ENCODE assay signal across 9 cellular contexts in genomic region chr21:32414579-32415358, GRCh38. TPM values are rescaled to one million over a fixed set of nuclear protein-coding genes. Genes with fewer than 3 reads are reported as not detected.
DNase-seq lines count a peak whose midpoint lies in the region; ATAC-seq and TF ChIP-seq lines count a peak whose summit lies in the region.
"Had no signal": no experiment of that assay in that cellular context is flagged by ENCODE, and none has a peak within 500 bp of the region (broad histone marks: within the 10 kb centered on the region; RNA-seq: fewer than 3 reads in every experiment).

No MANE protein-coding gene starts in this region.

- no peak overlapping the region for H3K9ac ChIP-seq in fibroblast of lung (ENCODE audit: insufficient read depth, low read length)

- peaks cover 2% of the 10 kb centered on the region for H3K27me3 Mint-ChIP-seq in activated CD4-positive, alpha-beta T cell treated with anti-CD3 and anti-CD28 coated beads, Interleukin-2, amount 10 ng/mL, durations not matched to agents 24 days and 14 days

- no peaks in the 10 kb centered on the region for H3K9me3 Mint-ChIP-seq in activated CD4-positive, alpha-beta T cell treated with anti-CD3 and anti-CD28 coated beads, Interleukin-2, amount 10 ng/mL, durations not matched to agents 24 days and 14 days

- H3K27me3 ChIP-seq in fibroblast of lung (ENCODE audit: control insufficient read depth, insufficient read depth, low read length) (no peaks in the 10 kb centered on the region), gastrocnemius medialis (no peaks in the 10 kb centered on the region)

- no peak overlapping the region for H3K27ac Mint-ChIP-seq in activated CD4-positive, alpha-beta T cell treated with anti-CD3 and anti-CD28 coated beads, Interleukin-2, amount 10 ng/mL, durations not matched to agents 24 days and 14 days

- ATAC-seq in gastrocnemius medialis: no peak
- ATAC-seq in HG03469 (IDR thresholded peaks at IDR 0.05; ENCODE audit: unreplicated experiment): no peak

- H3K4me3 Mint-ChIP-seq in activated CD4-positive, alpha-beta T cell treated with anti-CD3 and anti-CD28 coated beads, Interleukin-2, amount 10 ng/mL, durations not matched to agents 24 days and 14 days: no peak overlapping the region

- H3K79me2 ChIP-seq in fibroblast of lung (ENCODE audit: control insufficient read depth, insufficient read depth, low read length): no peaks in the 10 kb centered on the region

- H3K27ac ChIP-seq in fibroblast of lung (ENCODE audit: insufficient read depth, low read length): no peak overlapping the region
- peak overlapping the region; percentile 85 to 96 (median 94) for H3K27ac ChIP-seq in gastrocnemius medialis

- H3K4me1 ChIP-seq in fibroblast of lung (ENCODE audit: control insufficient read depth, extremely low read depth, insufficient read depth, low read length) (no peaks in the 10 kb centered on the region), gastrocnemius medialis (peaks cover 0 to 9% of the 10 kb centered on the region in 2 donors)

- DNase-seq in G401 (ENCODE audit: low spot score): peak; percentile 35
- peak; percentile 55 for DNase-seq in RPMI7951 (ENCODE audit: low read depth)
- peak; percentile 52 to 70 for DNase-seq in fibroblast of lung (ENCODE audit: low read depth in 2 of 2)
- DNase-seq in gastrocnemius medialis: no peak
- DNase-seq in COLO668 (lab: John Stamatoyannopoulos, UW; ENCODE audit: unreplicated experiment): no peak
- DNase-seq in activated CD4-positive, alpha-beta T cell treated with anti-CD3 and anti-CD28 coated beads, Interleukin-2, amount 10 ng/mL, durations not matched to agents 24 days and 14 days: no peak
- DNase-seq in foreskin melanocyte: no peak
- DNase-seq: stimulated activated CD4-positive, alpha-beta T cell treated with anti-CD3 and anti-CD28 coated beads, Interleukin-15, amount 100 ng/mL, for 24 hours had no signal

- no peaks in the 10 kb centered on the region for H3K36me3 Mint-ChIP-seq in activated CD4-positive, alpha-beta T cell treated with anti-CD3 and anti-CD28 coated beads, Interleukin-2, amount 10 ng/mL, durations not matched to agents 24 days and 14 days (ENCODE audit: low read depth)

- no peak overlapping the region for H3K4me2 ChIP-seq in fibroblast of lung (ENCODE audit: extremely low read depth, insufficient read depth, low read length)

- H4K20me1 ChIP-seq in fibroblast of lung (ENCODE audit: control insufficient read depth, extremely low read depth, insufficient read depth, low read length): no peaks in the 10 kb centered on the region

- no peak overlapping the region for H2AFZ ChIP-seq in fibroblast of lung (ENCODE audit: low read length)

- H3K36me3 ChIP-seq in fibroblast of lung (ENCODE audit: control insufficient read depth, insufficient read depth, low read length): no peaks in the 10 kb centered on the region
- no peaks in the 10 kb centered on the region for H3K36me3 ChIP-seq in gastrocnemius medialis

- in situ Hi-C loops in G401 (cut with HindIII; ENCODE audit: low sequenced_read_pairs) (no loop called here), gastrocnemius medialis (cut with MboI; ENCODE audit: low sequenced_read_pairs in 4 of 4) (no loop called here)

- H3K9me3 ChIP-seq in fibroblast of lung (ENCODE audit: control insufficient read depth, insufficient read depth, low read depth, low read length) (no peaks in the 10 kb centered on the region), gastrocnemius medialis (no peaks in the 10 kb centered on the region)

- no peak for TF ChIP-seq POLR2A in gastrocnemius medialis (IDR thresholded peaks at IDR 0.05)

- H3K4me1 Mint-ChIP-seq in activated CD4-positive, alpha-beta T cell treated with anti-CD3 and anti-CD28 coated beads, Interleukin-2, amount 10 ng/mL, durations not matched to agents 24 days and 14 days: peaks cover 16% of the 10 kb centered on the region

- H3K4me3 ChIP-seq in fibroblast of lung (replicated peaks in 1 of 4; ENCODE audit: control extremely low read depth in 1 of 4, insufficient read depth in 1 of 4, low read depth in 3 of 4, low read length in 4 of 4): peak overlapping the region in 1 of 4 experiments; percentile 2
- H3K4me3 ChIP-seq in gastrocnemius medialis: peak overlapping the region in 2 of 4 donors; percentile 91 to 92

- intact Hi-C loops in gastrocnemius medialis (cut with DNase I; ENCODE audit: low total_unique reads): loop anchor here (5.0 kb wide), 2 partner anchors 108 to 198 kb away; partner anchors contain the start of gene CFAP298
- intact Hi-C loops in activated CD4-positive, alpha-beta T cell treated with anti-CD3 and anti-CD28 coated beads, Interleukin-2, amount 10 ng/mL, durations not matched to agents 24 days and 14 days (cut with micrococcal nuclease): loop anchor here (5.0 kb wide), 1 partner anchor 313 kb away; the partner anchor contains the start of gene SYNJ1

- TF ChIP-seq CTCF in fibroblast of lung (conservative IDR thresholded peaks at IDR 0.05 in 1 of 2, IDR thresholded peaks at IDR 0.05 in 1 of 2; ENCODE audit: low read depth in 1 of 2, low read length in 2 of 2): peak; percentile 54 to 58
- no peak for TF ChIP-seq CTCF in gastrocnemius medialis (IDR thresholded peaks at IDR 0.05 in 4 of 5, conservative IDR thresholded peaks at IDR 0.05 in 1 of 5)

RNA-seq across cellular contexts. Expression of gene EVA1C, which starts 2.3 kb away (rescaled TPM):
- total RNA-seq in G401 (2014; rRNA removed; shearing (Covaris generic)): 2.3 TPM in 1 of 2 replicates, not detected in the other
- total RNA-seq in RPMI7951 (2014; rRNA removed; shearing (Covaris generic)): 9.6 and 11.8 TPM in 2 replicates
- total RNA-seq in fibroblast of lung (4.4 and 4.6 TPM in 2 replicates), gastrocnemius medialis (10 to 100 TPM in 2 of 4 donors, 1 to 10 TPM in 2; 9.2 to 15.8 (median 12.1) TPM)
- polyA plus RNA-seq in fibroblast of lung: 2.4 and 5.7 TPM in 2 replicates
- polyA plus RNA-seq in fibroblast of lung (2012): 2.2 and 6.4 TPM in 2 replicates
- 5.3 and 5.4 TPM in 2 replicates for polyA minus RNA-seq in fibroblast of lung (ENCODE audit: low replicate concordance)
- 6.0 and 8.2 TPM in 2 replicates for total RNA-seq in activated CD4-positive, alpha-beta T cell treated with anti-CD3 and anti-CD28 coated beads, Interleukin-2, amount 10 ng/mL, durations not matched to agents 24 days and 14 days

RNA-seq across cellular contexts. Expression of gene URB1, which starts 22.0 kb away (rescaled TPM):
- total RNA-seq in G401 (2014; rRNA removed; shearing (Covaris generic)): 12.6 and 20.9 TPM in 2 replicates
- 7.2 and 9.3 TPM in 2 replicates for total RNA-seq in RPMI7951 (2014; rRNA removed; shearing (Covaris generic))
- total RNA-seq in fibroblast of lung (15.7 and 17.7 TPM in 2 replicates), gastrocnemius medialis (10 to 100 TPM; 13.7 to 17.7 (median 15.2) TPM)
- 4.3 and 7.3 TPM in 2 replicates for polyA plus RNA-seq in fibroblast of lung
- polyA plus RNA-seq in fibroblast of lung (2012): 6.0 and 10.0 TPM in 2 replicates
- 16.5 and 38.7 TPM in 2 replicates for polyA minus RNA-seq in fibroblast of lung (ENCODE audit: low replicate concordance)
- 39.2 and 41.7 TPM in 2 replicates for total RNA-seq in activated CD4-positive, alpha-beta T cell treated with anti-CD3 and anti-CD28 coated beads, Interleukin-2, amount 10 ng/mL, durations not matched to agents 24 days and 14 days

Comparison
In these comparisons a context has a peak if more than half of its experiments do, and no peak if none do; other contexts are left out.
1. DNase-seq: peak in G401 (single experiment), RPMI7951 (single experiment) and fibroblast of lung (2 of 2); none in gastrocnemius medialis (0 of 2), COLO668 (single experiment), activated CD4-positive, alpha-beta T cell treated with anti-CD3 and anti-CD28 coated beads, Interleukin-2, amount 10 ng/mL, durations not matched to agents 24 days and 14 days (single experiment) and foreskin melanocyte (single experiment).
2. CTCF ChIP-seq: peak in fibroblast of lung (2 of 2); none in gastrocnemius medialis (0 of 5).